Comparison of ENCODE assay signal across 12 cellular contexts in genomic region chr1:47708658-47709301, GRCh38.
DNase-seq lines count a peak whose midpoint lies in the region; ATAC-seq, FAIRE-seq and TF ChIP-seq lines count a peak whose summit lies in the region.
"Had no signal": no experiment of that assay in that cellular context is flagged by ENCODE, and none has a peak within 500 bp of the region (broad histone marks: within the 10 kb centered on the region; RNA-seq: fewer than 3 reads in every experiment).

No MANE protein-coding gene starts in this region.

- no peaks in the 10 kb centered on the region for H3K36me3 ChIP-seq in transverse colon

- 7% methylated on average over 30 of the region's 42 CpGs; no CpG with 5 or more reads in 1 of the 2 donors for WGBS in transverse colon (ENCODE audit: low coverage in 1 of 2), 2 donors

- in situ Hi-C loops in transverse colon (cut with MboI; ENCODE audit: low pct_ligation_motif_present in 1 of 4, low pct_unique_long_range_greater_than_20kb in 1 of 4, low sequenced_read_pairs in 3 of 4) = loop anchor here (10.0 to 25.0 kb wide), 4 partner anchors 171 to 521 kb away; partner anchors contain the start of genes PDZK1IP1 (in 4 of the 4) and FOXD2 (in 2 of the 4)

- H3K4me3 Mint-ChIP-seq in activated naive CD8-positive, alpha-beta T cell = peak overlapping the region; percentile 56
- no peak overlapping the region for H3K4me3 Mint-ChIP-seq in activated naive CD8-positive, alpha-beta T cell treated with anti-CD3 and anti-CD28 coated beads for 36 hours
- H3K4me3 Mint-ChIP-seq in activated T-helper 17 cell treated with anti-CD3 and anti-CD28 coated beads, Interleukin-2, amount 50 U/mL, for 72 hours = peak overlapping the region; percentile 28
- H3K4me3 Mint-ChIP-seq: stimulated activated naive CD8-positive, alpha-beta T cell treated with anti-CD3 and anti-CD28 coated beads, Interleukin-15, Interleukin-2, amounts not matched to agents 100 ng/mL and 50 ng/mL, for 24 hours had no signal

- H3K36me3 Mint-ChIP-seq in activated naive CD8-positive, alpha-beta T cell = no peaks in the 10 kb centered on the region
- H3K36me3 Mint-ChIP-seq in activated naive CD8-positive, alpha-beta T cell treated with anti-CD3 and anti-CD28 coated beads for 36 hours = no peaks in the 10 kb centered on the region
- H3K36me3 Mint-ChIP-seq in activated T-helper 17 cell treated with anti-CD3 and anti-CD28 coated beads, Interleukin-2, amount 50 U/mL, for 72 hours (ENCODE audit: low read depth) = no peaks in the 10 kb centered on the region

- H3K4me1 Mint-ChIP-seq in activated naive CD8-positive, alpha-beta T cell (ENCODE audit: low read depth) = peaks cover 9% of the 10 kb centered on the region
- H3K4me1 Mint-ChIP-seq in activated naive CD8-positive, alpha-beta T cell treated with anti-CD3 and anti-CD28 coated beads for 36 hours = peaks cover 7% of the 10 kb centered on the region
- peaks cover 4% of the 10 kb centered on the region for H3K4me1 Mint-ChIP-seq in activated T-helper 17 cell treated with anti-CD3 and anti-CD28 coated beads, Interleukin-2, amount 50 U/mL, for 72 hours

- H3K27ac ChIP-seq in transverse colon = peak overlapping the region; percentile 72 to 86 (median 78)

- peaks cover 64% of the 10 kb centered on the region for H3K27me3 ChIP-seq in transverse colon

- peaks cover 36% of the 10 kb centered on the region for H3K27me3 Mint-ChIP-seq in activated naive CD8-positive, alpha-beta T cell
- H3K27me3 Mint-ChIP-seq in activated naive CD8-positive, alpha-beta T cell treated with anti-CD3 and anti-CD28 coated beads for 36 hours = peaks cover 84% of the 10 kb centered on the region
- H3K27me3 Mint-ChIP-seq in activated T-helper 17 cell treated with anti-CD3 and anti-CD28 coated beads, Interleukin-2, amount 50 U/mL, for 72 hours = peaks cover 45% of the 10 kb centered on the region

- TF ChIP-seq POLR2A in transverse colon (IDR thresholded peaks at IDR 0.05) = no peak

- TF ChIP-seq EP300 in transverse colon (IDR thresholded peaks at IDR 0.05; ENCODE audit: low read depth) = no peak

- intact Hi-C loops in transverse colon (cut with DNase I; ENCODE audit: low total_unique reads) = loop anchor here (5.0 kb wide), 1 partner anchor 176 kb away; no protein-coding TSS in a partner anchor

- no peak overlapping the region for H3K27ac Mint-ChIP-seq in activated naive CD8-positive, alpha-beta T cell
- no peak overlapping the region for H3K27ac Mint-ChIP-seq in activated naive CD8-positive, alpha-beta T cell treated with anti-CD3 and anti-CD28 coated beads for 36 hours
- H3K27ac Mint-ChIP-seq in activated T-helper 17 cell treated with anti-CD3 and anti-CD28 coated beads, Interleukin-2, amount 50 U/mL, for 72 hours = no peak overlapping the region
- H3K27ac Mint-ChIP-seq: stimulated activated naive CD8-positive, alpha-beta T cell treated with anti-CD3 and anti-CD28 coated beads, Interleukin-15, Interleukin-2, amounts not matched to agents 100 ng/mL and 50 ng/mL, for 24 hours had no signal

- H3K9me3 ChIP-seq in transverse colon = no peaks in the 10 kb centered on the region

- H3K9me3 Mint-ChIP-seq in activated naive CD8-positive, alpha-beta T cell (ENCODE audit: low read depth) = no peaks in the 10 kb centered on the region
- H3K9me3 Mint-ChIP-seq in activated naive CD8-positive, alpha-beta T cell treated with anti-CD3 and anti-CD28 coated beads for 36 hours = no peaks in the 10 kb centered on the region
- H3K9me3 Mint-ChIP-seq in activated T-helper 17 cell treated with anti-CD3 and anti-CD28 coated beads, Interleukin-2, amount 50 U/mL, for 72 hours = no peaks in the 10 kb centered on the region
- H3K9me3 Mint-ChIP-seq: stimulated activated naive CD8-positive, alpha-beta T cell treated with anti-CD3 and anti-CD28 coated beads, Interleukin-15, Interleukin-2, amounts not matched to agents 100 ng/mL and 50 ng/mL, for 24 hours had no signal

- peak overlapping the region in 3 of 4 donors; percentile 28 to 56 (median 40) for H3K4me3 ChIP-seq in transverse colon

- DNase-seq in activated naive CD8-positive, alpha-beta T cell treated with anti-CD3 and anti-CD28 coated beads for 36 hours = no peak
- DNase-seq in kidney glomerular epithelial cell (lab: John Stamatoyannopoulos, UW) (peak; percentile 3), transverse colon (peak; percentile 47), anterior cingulate cortex (lab: John Stamatoyannopoulos, UW) (no peak), D721Med (ENCODE audit: insufficient read length, low spot score) (no peak)
- DNase-seq: DND-41, midbrain, NCI-H2107 had no signal

- TF ChIP-seq CTCF in transverse colon (IDR thresholded peaks at IDR 0.05) (no peak), D721Med (IDR thresholded peaks at IDR 0.05; ENCODE audit: insufficient read depth, missing control alignments) (no peak)

- peaks cover 10 to 29% (median 22%) of the 10 kb centered on the region in 4 donors for H3K4me1 ChIP-seq in transverse colon

- no peak for ATAC-seq in activated T-helper 17 cell treated with anti-CD3 and anti-CD28 coated beads, Interleukin-2, amount 50 U/mL, for 72 hours (replicated peaks)
- no peak for ATAC-seq in HG03097 (IDR thresholded peaks at IDR 0.05; ENCODE audit: low FRiP score, unreplicated experiment)

- FAIRE-seq in D721Med (lab: Jason Lieb, UNC) = no peak

Comparison
In these comparisons a context has a peak if more than half of its experiments do, and no peak if none do; other contexts are left out.
1. DNase-seq: peak in kidney glomerular epithelial cell (single experiment) and transverse colon (single experiment); none in activated naive CD8-positive, alpha-beta T cell treated with anti-CD3 and anti-CD28 coated beads for 36 hours (single experiment), anterior cingulate cortex (0 of 58) and D721Med (single experiment).